In the genomic region with DNA sequence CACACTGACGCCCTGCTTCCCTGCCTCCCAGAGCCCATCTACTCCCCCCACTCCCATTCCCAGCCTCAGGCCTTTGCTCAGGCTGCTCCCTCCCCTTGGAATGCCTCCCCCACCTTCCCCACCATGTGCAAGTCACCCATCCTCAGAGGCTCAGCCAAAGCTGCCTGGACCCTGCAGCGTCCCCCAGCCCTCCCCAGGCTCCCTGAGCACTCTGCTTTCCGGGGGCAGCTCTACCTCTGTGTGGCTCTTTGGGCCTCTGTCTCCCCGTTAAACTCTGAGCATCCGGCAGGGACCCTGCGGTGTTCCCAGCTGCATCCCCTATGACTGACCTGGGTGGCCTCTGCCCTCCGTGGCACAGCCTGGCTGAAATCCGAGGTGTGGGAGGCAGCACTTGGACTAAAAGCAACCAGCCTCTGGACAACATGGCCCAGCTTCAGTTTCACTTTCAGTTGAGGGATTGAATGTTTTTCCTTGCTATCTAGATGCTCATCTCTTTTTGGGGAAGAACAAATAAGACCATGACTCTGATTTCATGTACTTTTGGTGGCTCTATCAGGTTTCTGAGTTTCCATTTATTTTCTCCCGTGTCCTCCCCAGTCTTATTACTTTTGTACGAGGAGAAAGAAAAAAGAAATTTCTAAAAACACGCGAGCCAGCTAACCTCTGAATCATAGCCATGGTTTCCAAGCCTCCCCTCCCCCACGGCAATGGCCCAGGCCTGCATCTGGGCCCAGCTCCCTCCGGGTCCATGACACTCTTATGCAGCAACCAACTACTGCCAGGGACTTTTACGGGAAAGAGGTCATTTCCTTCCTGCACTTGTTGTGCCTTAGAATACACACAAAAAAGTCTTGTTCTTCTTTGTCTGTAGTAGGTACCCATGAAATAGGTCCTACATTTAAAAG, we compare ENCODE assay signal across 8 cellular contexts. TPM values are rescaled to one million over a fixed set of nuclear protein-coding genes. Genes with fewer than 3 reads are reported as not detected.
DNase-seq lines count a peak whose midpoint lies in the region; ATAC-seq and TF ChIP-seq lines count a peak whose summit lies in the region.

No MANE protein-coding gene starts in this region.

- intact Hi-C loops in cardiac septum (cut with DNase I) (no loop called here), tibial artery (cut with DNase I; ENCODE audit: low total_unique reads) (no loop called here)

- H3K27me3 ChIP-seq in trophoblast cell (ENCODE audit: insufficient read depth, low read length) (no peaks in the 10 kb centered on the region), tibial artery (no peaks in the 10 kb centered on the region)

- H2AFZ ChIP-seq in trophoblast cell (ENCODE audit: insufficient read depth, low read length, poor library complexity), result no peak overlapping the region

- H4K12ac ChIP-seq in trophoblast cell (ENCODE audit: low read depth, low read length), result no peak overlapping the region

- peaks cover 94% of the 10 kb centered on the region for H3K4me1 Mint-ChIP-seq in activated naive CD8-positive, alpha-beta T cell treated with anti-CD3 and anti-CD28 coated beads, Interleukin-2, amount 50 U/mL, for 24 hours

- no peak overlapping the region for H2BK120ac ChIP-seq in trophoblast cell (ENCODE audit: insufficient read depth, low read length, poor library complexity)

- H2BK5ac ChIP-seq in trophoblast cell (ENCODE audit: low read depth, low read length, poor library complexity), result no peak overlapping the region

- H4K8ac ChIP-seq in trophoblast cell (ENCODE audit: low read depth, low read length), result no peak overlapping the region

- no peaks in the 10 kb centered on the region for H3K9me3 Mint-ChIP-seq in activated naive CD8-positive, alpha-beta T cell treated with anti-CD3 and anti-CD28 coated beads, Interleukin-2, amount 50 U/mL, for 24 hours

- H3K36me3 Mint-ChIP-seq in activated naive CD8-positive, alpha-beta T cell treated with anti-CD3 and anti-CD28 coated beads, Interleukin-2, amount 50 U/mL, for 24 hours (ENCODE audit: low read depth), result peaks cover 6% of the 10 kb centered on the region

- H3K4me1 ChIP-seq in trophoblast cell (ENCODE audit: control insufficient read depth in 1 of 2, insufficient read depth in 2 of 2, low read length in 2 of 2), result peaks cover 4% of the 10 kb centered on the region in 2 experiments
- H3K4me1 ChIP-seq in tibial artery, result peaks cover 0 to 55% (median 43%) of the 10 kb centered on the region in 4 donors

- no peak overlapping the region for H3K4me3 ChIP-seq in trophoblast cell (ENCODE audit: low read depth, low read length)
- H3K4me3 ChIP-seq in tibial artery, result peak overlapping the region; percentile 39 to 53

- no peak overlapping the region for H3K18ac ChIP-seq in trophoblast cell (ENCODE audit: low read length)

- peak overlapping the region; percentile 93 for H3K27ac Mint-ChIP-seq in activated naive CD8-positive, alpha-beta T cell treated with anti-CD3 and anti-CD28 coated beads, Interleukin-2, amount 50 U/mL, for 24 hours

- no peaks in the 10 kb centered on the region for H3K79me1 ChIP-seq in trophoblast cell (ENCODE audit: low read length)

- peak; percentile 58 for ATAC-seq in activated naive CD8-positive, alpha-beta T cell treated with anti-CD3 and anti-CD28 coated beads, Interleukin-2, amount 50 U/mL, for 24 hours

- H3K4ac ChIP-seq in trophoblast cell (ENCODE audit: low read depth, low read length), result no peak overlapping the region

- no peaks in the 10 kb centered on the region for H3K27me3 Mint-ChIP-seq in activated naive CD8-positive, alpha-beta T cell treated with anti-CD3 and anti-CD28 coated beads, Interleukin-2, amount 50 U/mL, for 24 hours

- H3K79me2 ChIP-seq in trophoblast cell (ENCODE audit: control insufficient read depth, insufficient read depth, low read length, poor library complexity), result no peaks in the 10 kb centered on the region

- peak in 1 of 2 experiments; percentile 9 for TF ChIP-seq CTCF in tibial artery (IDR thresholded peaks at IDR 0.05)

- WGBS in trophoblast cell (ENCODE audit: extremely low coverage, insufficient coverage, insufficient read length), result no CpG with 5 or more reads among the region's 15 CpGs

- no peak overlapping the region for H3K23ac ChIP-seq in trophoblast cell (ENCODE audit: low read length)

- H3K36me3 ChIP-seq in trophoblast cell (ENCODE audit: control insufficient read depth in 1 of 2, insufficient read depth in 2 of 2, low read length in 2 of 2) (no peaks in the 10 kb centered on the region), tibial artery (no peaks in the 10 kb centered on the region)

- DNase-seq in GM19238 (ENCODE audit: insufficient read length, low spot score), result peak; percentile 18
- peak; percentile 61 for DNase-seq in T follicular helper cell (ENCODE audit: low read depth)
- peak; percentile 84 for DNase-seq in activated naive CD8-positive, alpha-beta T cell treated with anti-CD3 and anti-CD28 coated beads, Interleukin-2, amount 50 U/mL, for 24 hours
- DNase-seq in cardiac septum (ENCODE audit: low spot score), result peak; percentile 91
- peak; percentile 89 for DNase-seq in trophoblast cell
- peak; percentile 94 to 95 for DNase-seq in tibial artery
- no peak for DNase-seq in NCI-H2171 treated with DMSO at 0.1 percent for 48 hours (lab: John Stamatoyannopoulos, UW)
- DNase-seq in NCI-H82 (lab: John Stamatoyannopoulos, UW), result no peak

- H3K9ac ChIP-seq in trophoblast cell (ENCODE audit: low read length), result no peak overlapping the region

- H4K91ac ChIP-seq in trophoblast cell (ENCODE audit: low read depth, low read length), result no peak overlapping the region

- H3K4me2 ChIP-seq in trophoblast cell (ENCODE audit: low read length), result no peak overlapping the region

- H3K9me3 ChIP-seq in trophoblast cell (ENCODE audit: insufficient read depth, low read depth, low read length), result peaks cover 1% of the 10 kb centered on the region
- H3K9me3 ChIP-seq in tibial artery, result no peaks in the 10 kb centered on the region

- H3K27ac ChIP-seq in trophoblast cell (ENCODE audit: low read depth, low read length) (no peak overlapping the region), tibial artery (peak overlapping the region; percentile 84 to 85)

- H2BK12ac ChIP-seq in trophoblast cell (ENCODE audit: low read length), result no peak overlapping the region

- H3K4me3 Mint-ChIP-seq in activated naive CD8-positive, alpha-beta T cell treated with anti-CD3 and anti-CD28 coated beads, Interleukin-2, amount 50 U/mL, for 24 hours, result peak overlapping the region; percentile 80

- H3K14ac ChIP-seq in trophoblast cell (ENCODE audit: low read length), result no peak overlapping the region

- H2AK5ac ChIP-seq in trophoblast cell (ENCODE audit: low read length), result no peak overlapping the region

RNA-seq across cellular contexts. Expression of gene APOL3, which starts 3.8 kb away (rescaled TPM):
- 22.5 TPM for total RNA-seq in cardiac septum
- not detected in 2 replicates for polyA plus RNA-seq in trophoblast cell (2013)

RNA-seq across cellular contexts. Expression of gene APOL4, which starts 44.8 kb away (rescaled TPM):
- 6.1 TPM for total RNA-seq in cardiac septum
- polyA plus RNA-seq in trophoblast cell (2013), result 0.39 and 0.45 TPM in 2 replicates

Comparison
In these comparisons a context has a peak if more than half of its experiments do, and no peak if none do; other contexts are left out.
1. DNase-seq: peak in GM19238 (single experiment), T follicular helper cell (single experiment), activated naive CD8-positive, alpha-beta T cell treated with anti-CD3 and anti-CD28 coated beads, Interleukin-2, amount 50 U/mL, for 24 hours (single experiment), cardiac septum (single experiment), trophoblast cell (2 of 2) and tibial artery (2 of 2); none in NCI-H2171 treated with DMSO at 0.1 percent for 48 hours (single experiment) and NCI-H82 (single experiment).